Comparison of ENCODE assay signal across 2 cellular contexts in genomic region chr10:79910836-79911235, GRCh38.
TF ChIP-seq lines count a peak whose summit lies in the region.

No MANE protein-coding gene starts in this region.

TF ChIP-seq in liver, 16 proteins besides CTCF, POLR2A, EP300 and RAD21:
- no peak for TF ChIP-seq GABPA (IDR thresholded peaks at IDR 0.05 in 1 of 2, conservative IDR thresholded peaks at IDR 0.05 in 1 of 2)
- no peak for TF ChIP-seq YY1 (IDR thresholded peaks at IDR 0.05)
- TF ChIP-seq HNF4A (conservative IDR thresholded peaks at IDR 0.05) = no peak
- no peak for TF ChIP-seq SP1 (IDR thresholded peaks at IDR 0.05)
- TF ChIP-seq RXRA (IDR thresholded peaks at IDR 0.05) = no peak
- no peak for TF ChIP-seq NR2F2 (IDR thresholded peaks at IDR 0.05)
- TF ChIP-seq FOXA2 (IDR thresholded peaks at IDR 0.05) = no peak
- no peak for TF ChIP-seq EGR1 (IDR thresholded peaks at IDR 0.05; ENCODE audit: low read depth in 2 of 2)
- TF ChIP-seq HNF4G (IDR thresholded peaks at IDR 0.05) = no peak
- TF ChIP-seq, protein P1, sequence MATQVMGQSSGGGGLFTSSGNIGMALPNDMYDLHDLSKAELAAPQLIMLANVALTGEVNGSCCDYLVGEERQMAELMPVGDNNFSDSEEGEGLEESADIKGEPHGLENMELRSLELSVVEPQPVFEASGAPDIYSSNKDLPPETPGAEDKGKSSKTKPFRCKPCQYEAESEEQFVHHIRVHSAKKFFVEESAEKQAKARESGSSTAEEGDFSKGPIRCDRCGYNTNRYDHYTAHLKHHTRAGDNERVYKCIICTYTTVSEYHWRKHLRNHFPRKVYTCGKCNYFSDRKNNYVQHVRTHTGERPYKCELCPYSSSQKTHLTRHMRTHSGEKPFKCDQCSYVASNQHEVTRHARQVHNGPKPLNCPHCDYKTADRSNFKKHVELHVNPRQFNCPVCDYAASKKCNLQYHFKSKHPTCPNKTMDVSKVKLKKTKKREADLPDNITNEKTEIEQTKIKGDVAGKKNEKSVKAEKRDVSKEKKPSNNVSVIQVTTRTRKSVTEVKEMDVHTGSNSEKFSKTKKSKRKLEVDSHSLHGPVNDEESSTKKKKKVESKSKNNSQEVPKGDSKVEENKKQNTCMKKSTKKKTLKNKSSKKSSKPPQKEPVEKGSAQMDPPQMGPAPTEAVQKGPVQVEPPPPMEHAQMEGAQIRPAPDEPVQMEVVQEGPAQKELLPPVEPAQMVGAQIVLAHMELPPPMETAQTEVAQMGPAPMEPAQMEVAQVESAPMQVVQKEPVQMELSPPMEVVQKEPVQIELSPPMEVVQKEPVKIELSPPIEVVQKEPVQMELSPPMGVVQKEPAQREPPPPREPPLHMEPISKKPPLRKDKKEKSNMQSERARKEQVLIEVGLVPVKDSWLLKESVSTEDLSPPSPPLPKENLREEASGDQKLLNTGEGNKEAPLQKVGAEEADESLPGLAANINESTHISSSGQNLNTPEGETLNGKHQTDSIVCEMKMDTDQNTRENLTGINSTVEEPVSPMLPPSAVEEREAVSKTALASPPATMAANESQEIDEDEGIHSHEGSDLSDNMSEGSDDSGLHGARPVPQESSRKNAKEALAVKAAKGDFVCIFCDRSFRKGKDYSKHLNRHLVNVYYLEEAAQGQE (IDR thresholded peaks at IDR 0.05) = no peak
- TF ChIP-seq JUND (IDR thresholded peaks at IDR 0.05) = no peak
- TF ChIP-seq ATF3 (IDR thresholded peaks at IDR 0.05) = no peak
- TF ChIP-seq MAX (IDR thresholded peaks at IDR 0.05) = no peak
- TF ChIP-seq FOXA1 (IDR thresholded peaks at IDR 0.05) = no peak
- TF ChIP-seq ZBTB33 (IDR thresholded peaks at IDR 0.05) = no peak
- no peak for TF ChIP-seq TAF1 (conservative IDR thresholded peaks at IDR 0.05)

TF ChIP-seq in HepG2, 621 proteins besides CTCF, POLR2A, EP300 and RAD21 (continued from another document):
- no peak for TF ChIP-seq RARG (CRISPR knock-in tag; IDR thresholded peaks at IDR 0.05; ENCODE audit: low read depth)
- no peak for TF ChIP-seq KLF9 (CRISPR knock-in tag; IDR thresholded peaks at IDR 0.05; ENCODE audit: low read depth)
